Comparison of ENCODE assay signal across 19 cellular contexts in the genomic region with DNA sequence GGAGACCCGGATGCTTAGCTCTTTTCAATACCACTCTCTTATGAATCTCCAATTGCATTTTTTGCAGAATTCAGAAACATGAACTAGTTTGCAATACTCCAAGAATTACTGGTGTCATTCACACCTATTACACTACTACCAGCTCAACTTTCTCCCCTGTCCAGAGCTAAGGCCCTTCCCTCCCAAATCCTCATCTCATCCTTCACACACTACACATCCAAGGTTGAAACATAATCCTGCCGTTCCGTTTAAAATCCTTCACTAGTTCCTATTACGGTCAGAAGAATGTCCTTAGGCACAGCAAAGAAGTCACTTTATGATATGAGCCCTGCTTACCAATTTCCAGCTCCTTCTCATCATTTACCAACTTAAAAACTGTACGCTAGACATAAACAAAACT. TPM values are rescaled to one million over a fixed set of nuclear protein-coding genes. Genes with fewer than 3 reads are reported as not detected.
DNase-seq lines count a peak whose midpoint lies in the region; ATAC-seq and TF ChIP-seq lines count a peak whose summit lies in the region.
"Had no signal": no experiment of that assay in that cellular context is flagged by ENCODE, and none has a peak within 500 bp of the region (broad histone marks: within the 10 kb centered on the region; RNA-seq: fewer than 3 reads in every experiment).

No MANE protein-coding gene starts in this region.

- WGBS in smooth muscle cell (ENCODE audit: low lambda C conversion rate), result 76% methylated on average over 5 of the region's 5 CpGs

- H3K4me3 Mint-ChIP-seq in activated CD8-positive, alpha-beta T cell treated with anti-CD3 and anti-CD28 coated beads for 36 hours, result no peak overlapping the region
- H3K4me3 Mint-ChIP-seq in activated CD8-positive, alpha-beta T cell treated with anti-CD3 and anti-CD28 coated beads, Interleukin-2, amount 10 ng/mL, durations not matched to agents 7 days and 5 days, result no peak overlapping the region
- no peak overlapping the region for H3K4me3 Mint-ChIP-seq in IgD-negative memory B cell
- H3K4me3 Mint-ChIP-seq: activated CD4-positive, alpha-beta T cell treated with anti-CD3 and anti-CD28 coated beads, Interleukin-2, amount 10 ng/mL, durations not matched to agents 7 days and 5 days; activated naive CD8-positive, alpha-beta T cell treated with anti-CD3 and anti-CD28 coated beads, Interleukin-2, amount 10 ng/mL, durations not matched to agents 7 days and 5 days had no signal

- intact Hi-C loops in activated CD8-positive, alpha-beta T cell treated with anti-CD3 and anti-CD28 coated beads for 36 hours (cut with micrococcal nuclease), result no loop called here
- intact Hi-C loops in upper lobe of right lung (cut with DNase I), result no loop called here

- H3K36me3 Mint-ChIP-seq in activated CD8-positive, alpha-beta T cell treated with anti-CD3 and anti-CD28 coated beads for 36 hours (ENCODE audit: low read depth), result peaks cover 57% of the 10 kb centered on the region
- peaks cover 42% of the 10 kb centered on the region for H3K36me3 Mint-ChIP-seq in activated CD8-positive, alpha-beta T cell treated with anti-CD3 and anti-CD28 coated beads, Interleukin-2, amount 10 ng/mL, durations not matched to agents 7 days and 5 days (ENCODE audit: low read depth)
- peaks cover 5% of the 10 kb centered on the region for H3K36me3 Mint-ChIP-seq in IgD-negative memory B cell

- DNase-seq in activated CD8-positive, alpha-beta T cell treated with anti-CD3 and anti-CD28 coated beads for 36 hours, result no peak
- no peak for DNase-seq in activated CD8-positive, alpha-beta T cell treated with anti-CD3 and anti-CD28 coated beads, Interleukin-2, amount 10 ng/mL, durations not matched to agents 7 days and 5 days
- DNase-seq in smooth muscle cell (lab: John Stamatoyannopoulos, UW; ENCODE audit: unreplicated experiment) (no peak), NCI-H774 (lab: John Stamatoyannopoulos, UW) (no peak), upper lobe of right lung (no peak)
- DNase-seq: ACHN; activated CD4-positive, alpha-beta T cell treated with anti-CD3 and anti-CD28 coated beads, Interleukin-2, amount 10 ng/mL, durations not matched to agents 7 days and 5 days; activated naive CD8-positive, alpha-beta T cell treated with anti-CD3 and anti-CD28 coated beads, Interleukin-2, amount 10 ng/mL, durations not matched to agents 7 days and 5 days; head of caudate nucleus; MM.1S; NCI-H2081 treated with DMSO at 0.1 percent for 48 hours; NCI-H526; PC-9; stimulated activated naive CD8-positive, alpha-beta T cell treated with anti-CD3 and anti-CD28 coated beads, Interleukin-15, Interleukin-2, amounts not matched to agents 100 U/mL and 50 U/mL, for 24 hours had no signal

- H3K27ac ChIP-seq in iPS-20b (ENCODE audit: low read length), result peak overlapping the region; percentile 56
- H3K27ac ChIP-seq in smooth muscle cell (ENCODE audit: low read depth), result peak overlapping the region; percentile 28
- no peak overlapping the region for H3K27ac ChIP-seq in upper lobe of right lung
- H3K27ac ChIP-seq: breast epithelium, PC-9 had no signal

- H3K4me1 ChIP-seq in iPS-20b (ENCODE audit: insufficient read depth, low read length) (peaks cover 33% of the 10 kb centered on the region), smooth muscle cell (ENCODE audit: low read depth) (peaks cover 7% of the 10 kb centered on the region), upper lobe of right lung (peaks cover 14% of the 10 kb centered on the region)
- H3K4me1 ChIP-seq: breast epithelium had no signal

- peak overlapping the region; percentile 4 for H3K27ac Mint-ChIP-seq in activated CD8-positive, alpha-beta T cell treated with anti-CD3 and anti-CD28 coated beads for 36 hours
- no peak overlapping the region for H3K27ac Mint-ChIP-seq in activated CD8-positive, alpha-beta T cell treated with anti-CD3 and anti-CD28 coated beads, Interleukin-2, amount 10 ng/mL, durations not matched to agents 7 days and 5 days
- H3K27ac Mint-ChIP-seq in IgD-negative memory B cell, result peak overlapping the region in 2 of 3 donors; percentile 6 to 69
- H3K27ac Mint-ChIP-seq: activated CD4-positive, alpha-beta T cell treated with anti-CD3 and anti-CD28 coated beads, Interleukin-2, amount 10 ng/mL, durations not matched to agents 7 days and 5 days; activated naive CD8-positive, alpha-beta T cell treated with anti-CD3 and anti-CD28 coated beads, Interleukin-2, amount 10 ng/mL, durations not matched to agents 7 days and 5 days had no signal

- H3K9ac ChIP-seq in iPS-20b (ENCODE audit: low read depth, low read length) (no peak overlapping the region), smooth muscle cell (ENCODE audit: low read depth) (no peak overlapping the region)

- H3K27me3 ChIP-seq in iPS-20b (ENCODE audit: insufficient read depth, low read length) (no peaks in the 10 kb centered on the region), smooth muscle cell (ENCODE audit: low read depth) (no peaks in the 10 kb centered on the region), upper lobe of right lung (no peaks in the 10 kb centered on the region)
- H3K27me3 ChIP-seq: breast epithelium had no signal

- POLR2A ChIA-PET in activated CD8-positive, alpha-beta T cell treated with anti-CD3 and anti-CD28 coated beads for 36 hours (lab: Charles Lee), result interaction anchor here (1.2 to 1.4 kb wide), 2 partner anchors 21 to 27 kb away, joined by 3 to 4 read pairs; no protein-coding TSS in a partner anchor
- POLR2A ChIA-PET in activated CD8-positive, alpha-beta T cell treated with anti-CD3 and anti-CD28 coated beads, Interleukin-2, amount 10 ng/mL, durations not matched to agents 7 days and 5 days (lab: Charles Lee), result no interaction called here

- CTCF ChIA-PET in activated CD8-positive, alpha-beta T cell treated with anti-CD3 and anti-CD28 coated beads for 36 hours (lab: Charles Lee), result interaction anchor here (0.6 to 0.7 kb wide), 2 partner anchors 12 to 24 kb away, joined by 3 read pairs; no protein-coding TSS in a partner anchor
- CTCF ChIA-PET in activated CD8-positive, alpha-beta T cell treated with anti-CD3 and anti-CD28 coated beads, Interleukin-2, amount 10 ng/mL, durations not matched to agents 7 days and 5 days (lab: Charles Lee), result no interaction called here

- no peaks in the 10 kb centered on the region for H3F3A ChIP-seq in smooth muscle cell (ENCODE audit: low read depth)

- peaks cover 49% of the 10 kb centered on the region for H3K4me1 Mint-ChIP-seq in activated CD8-positive, alpha-beta T cell treated with anti-CD3 and anti-CD28 coated beads for 36 hours (ENCODE audit: low read depth)
- H3K4me1 Mint-ChIP-seq in activated CD8-positive, alpha-beta T cell treated with anti-CD3 and anti-CD28 coated beads, Interleukin-2, amount 10 ng/mL, durations not matched to agents 7 days and 5 days (ENCODE audit: low read depth), result peaks cover 30% of the 10 kb centered on the region
- peaks cover 46 to 54% (median 48%) of the 10 kb centered on the region in 3 donors for H3K4me1 Mint-ChIP-seq in IgD-negative memory B cell

- no peak for ATAC-seq in activated CD8-positive, alpha-beta T cell treated with anti-CD3 and anti-CD28 coated beads for 36 hours
- no peak for ATAC-seq in activated CD8-positive, alpha-beta T cell treated with anti-CD3 and anti-CD28 coated beads, Interleukin-2, amount 10 ng/mL, durations not matched to agents 7 days and 5 days
- no peak for ATAC-seq in GM18519 (IDR thresholded peaks at IDR 0.05; ENCODE audit: low FRiP score, unreplicated experiment)
- no peak for ATAC-seq in upper lobe of right lung
- ATAC-seq: stimulated activated naive CD8-positive, alpha-beta T cell treated with anti-CD3 and anti-CD28 coated beads, Interleukin-15, Interleukin-2, amounts not matched to agents 100 U/mL and 50 U/mL, for 24 hours had no signal

- H3K79me2 ChIP-seq in smooth muscle cell (ENCODE audit: low read depth), result peaks cover 100% of the 10 kb centered on the region

- H2AFZ ChIP-seq in smooth muscle cell (ENCODE audit: low read depth), result no peak overlapping the region
- H2AFZ ChIP-seq: PC-9 had no signal

- H3K9me3 ChIP-seq in iPS-20b (ENCODE audit: insufficient read depth, low read depth, low read length), result no peaks in the 10 kb centered on the region
- no peaks in the 10 kb centered on the region for H3K9me3 ChIP-seq in smooth muscle cell (replicated peaks; ENCODE audit: low read depth)
- H3K9me3 ChIP-seq in upper lobe of right lung, result no peaks in the 10 kb centered on the region
- H3K9me3 ChIP-seq: breast epithelium had no signal

- peak overlapping the region; percentile 3; the same call in 1 of the 2 replicates for H3K4me3 ChIP-seq in iPS-20b (ENCODE audit: low read length)
- no peak overlapping the region for H3K4me3 ChIP-seq in smooth muscle cell
- H3K4me3 ChIP-seq in upper lobe of right lung, result no peak overlapping the region
- H3K4me3 ChIP-seq: breast epithelium, lung, PC-9 had no signal

- TF ChIP-seq CTCF in activated CD8-positive, alpha-beta T cell treated with anti-CD3 and anti-CD28 coated beads for 36 hours (IDR thresholded peaks at IDR 0.05), result no peak
- TF ChIP-seq CTCF in smooth muscle cell (IDR thresholded peaks at IDR 0.05; ENCODE audit: borderline replicate concordance, insufficient read depth, poor library complexity, severe bottlenecking), result no peak
- TF ChIP-seq CTCF in upper lobe of right lung (IDR thresholded peaks at IDR 0.05), result no peak

- no peak overlapping the region for H3K4me2 ChIP-seq in smooth muscle cell
- H3K4me2 ChIP-seq: PC-9 had no signal

- H3K36me3 ChIP-seq in iPS-20b (ENCODE audit: insufficient read depth, low read depth, low read length), result peaks cover 9% of the 10 kb centered on the region
- no peaks in the 10 kb centered on the region for H3K36me3 ChIP-seq in smooth muscle cell (ENCODE audit: low read depth)
- no peaks in the 10 kb centered on the region for H3K36me3 ChIP-seq in upper lobe of right lung
- H3K36me3 ChIP-seq: breast epithelium had no signal

- H3K9me3 Mint-ChIP-seq in activated CD8-positive, alpha-beta T cell treated with anti-CD3 and anti-CD28 coated beads for 36 hours, result peaks cover 1% of the 10 kb centered on the region
- H3K9me3 Mint-ChIP-seq in activated CD8-positive, alpha-beta T cell treated with anti-CD3 and anti-CD28 coated beads, Interleukin-2, amount 10 ng/mL, durations not matched to agents 7 days and 5 days (ENCODE audit: insufficient read depth), result no peaks in the 10 kb centered on the region
- H3K9me3 Mint-ChIP-seq in IgD-negative memory B cell, result no peaks in the 10 kb centered on the region

- H4K20me1 ChIP-seq in smooth muscle cell (ENCODE audit: low read depth), result peaks cover 100% of the 10 kb centered on the region

- H3K27me3 Mint-ChIP-seq in activated CD8-positive, alpha-beta T cell treated with anti-CD3 and anti-CD28 coated beads for 36 hours, result no peaks in the 10 kb centered on the region
- H3K27me3 Mint-ChIP-seq in activated CD8-positive, alpha-beta T cell treated with anti-CD3 and anti-CD28 coated beads, Interleukin-2, amount 10 ng/mL, durations not matched to agents 7 days and 5 days (ENCODE audit: low read depth), result no peaks in the 10 kb centered on the region
- H3K27me3 Mint-ChIP-seq in IgD-negative memory B cell, result no peaks in the 10 kb centered on the region
- H3K27me3 Mint-ChIP-seq: activated CD4-positive, alpha-beta T cell treated with anti-CD3 and anti-CD28 coated beads, Interleukin-2, amount 10 ng/mL, durations not matched to agents 7 days and 5 days; activated naive CD8-positive, alpha-beta T cell treated with anti-CD3 and anti-CD28 coated beads, Interleukin-2, amount 10 ng/mL, durations not matched to agents 7 days and 5 days had no signal

RNA-seq across cellular contexts. Expression of a gene that starts 22.7 kb away (rescaled TPM):
- 100 to 1,000 TPM; 153 to 158 TPM for total RNA-seq in activated CD8-positive, alpha-beta T cell treated with anti-CD3 and anti-CD28 coated beads for 36 hours
- total RNA-seq in activated CD8-positive, alpha-beta T cell treated with anti-CD3 and anti-CD28 coated beads, Interleukin-2, amount 10 ng/mL, durations not matched to agents 7 days and 5 days, result 100 to 1,000 TPM; 165 to 166 TPM
- polyA plus RNA-seq in IgD-negative memory B cell, result 23.6 TPM
- total RNA-seq in smooth muscle cell, result 115 and 223 TPM in 2 replicates
- polyA plus RNA-seq in smooth muscle cell, result 19.9 and 26.7 TPM in 2 replicates
- total RNA-seq in upper lobe of right lung, result 156 TPM
